26 cellular contexts compared by ENCODE assay signal in the genomic region with DNA sequence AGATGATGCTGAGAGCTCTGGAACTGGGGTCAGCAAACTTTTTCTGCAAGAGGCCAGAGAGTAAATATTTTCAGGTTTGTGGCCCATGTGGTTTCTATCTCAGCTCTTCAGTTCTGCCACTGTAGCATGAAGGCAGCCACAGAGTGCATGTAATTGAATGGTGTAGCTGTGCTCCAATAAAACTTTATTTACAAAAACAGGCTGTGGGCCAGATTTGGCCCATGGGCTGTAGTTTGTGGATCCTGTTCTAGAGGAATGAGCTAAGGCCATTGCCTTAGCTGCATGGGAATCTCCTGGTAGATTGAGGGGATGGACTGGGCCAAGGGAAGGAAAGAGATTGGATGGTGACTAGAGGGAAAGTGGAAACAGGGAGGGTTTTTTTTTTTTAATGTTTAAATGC. TPM values are rescaled to one million over a fixed set of nuclear protein-coding genes. Genes with fewer than 3 reads are reported as not detected.
"Had no signal": no experiment of that assay in that cellular context is flagged by ENCODE, and none has a peak within 500 bp of the region (broad histone marks: within the 10 kb centered on the region; RNA-seq: fewer than 3 reads in every experiment).

No MANE protein-coding gene starts in this region.

- H3K9me3 ChIP-seq: left ventricle myocardium inferior, ovary, testis, thyroid gland, transverse colon, upper lobe of left lung had no signal

- H3K36me3 ChIP-seq: heart right ventricle, left ventricle myocardium inferior, ovary, transverse colon, upper lobe of left lung had no signal

- ATAC-seq: heart right ventricle; naive thymus-derived CD8-positive, alpha-beta T cell; right cardiac atrium; sciatic nerve; stimulated activated effector memory CD8-positive, alpha-beta T cell treated with anti-CD3 and anti-CD28 coated beads, Interleukin-12 subunit alpha, Interleukin-12 subunit beta, amount 100 ng/mL, for 72 hours; stimulated activated naive CD8-positive, alpha-beta T cell treated with anti-CD3 and anti-CD28 coated beads, Interleukin-15, amount 100 ng/mL, for 72 hours had no signal

- H3K4me1 Mint-ChIP-seq: stimulated activated effector memory CD8-positive, alpha-beta T cell treated with anti-CD3 and anti-CD28 coated beads, Interleukin-12 subunit alpha, Interleukin-12 subunit beta, amount 100 ng/mL, for 72 hours; stimulated activated naive CD8-positive, alpha-beta T cell treated with anti-CD3 and anti-CD28 coated beads, Interleukin-15, amount 100 ng/mL, for 72 hours had no signal

- H2AFZ ChIP-seq: hepatocyte had no signal

- H3K27ac ChIP-seq: heart right ventricle, hepatocyte, left ventricle myocardium inferior, ovary, skin epidermis, testis, thyroid gland, transverse colon, upper lobe of left lung had no signal

- H3K36me3 Mint-ChIP-seq: naive thymus-derived CD8-positive, alpha-beta T cell; stimulated activated effector memory CD8-positive, alpha-beta T cell treated with anti-CD3 and anti-CD28 coated beads, Interleukin-12 subunit alpha, Interleukin-12 subunit beta, amount 100 ng/mL, for 72 hours had no signal

- H3K4me2 ChIP-seq: hepatocyte had no signal

- H3K27ac Mint-ChIP-seq: naive thymus-derived CD8-positive, alpha-beta T cell; nephron; progenitor cell of endocrine pancreas; stimulated activated effector memory CD8-positive, alpha-beta T cell treated with anti-CD3 and anti-CD28 coated beads, Interleukin-12 subunit alpha, Interleukin-12 subunit beta, amount 100 ng/mL, for 72 hours had no signal

- H3K4me1 ChIP-seq: testis, thyroid gland, transverse colon had no signal

- DNase-seq: heart right ventricle; islet precursor cell; left ventricle myocardium inferior; naive thymus-derived CD8-positive, alpha-beta T cell; ovary; retina; right cardiac atrium; stimulated activated CD4-positive, alpha-beta T cell treated with anti-CD3 and anti-CD28 coated beads, Interleukin-12 subunit alpha, Interleukin-12 subunit beta, amount 100 ng/mL, for 4 hours; stimulated activated CD4-positive, alpha-beta T cell treated with anti-CD3 and anti-CD28 coated beads, Interleukin-15, amount 100 ng/mL, for 24 hours; stimulated activated CD4-positive, alpha-beta T cell treated with anti-CD3 and anti-CD28 coated beads, Interleukin-2, amount 100 ng/mL, for 24 hours; stimulated activated CD4-positive, alpha-beta T cell treated with anti-CD3 and anti-CD28 coated beads, Interleukin-4, amount 100 ng/mL, for 24 hours; stimulated activated naive CD4-positive, alpha-beta T cell treated with Interleukin-2 at 50 U/mL for 16 hours; stimulated activated naive CD8-positive, alpha-beta T cell treated with anti-CD3 and anti-CD28 coated beads, Interleukin-15, amount 100 ng/mL, for 72 hours; substantia nigra; testis; thyroid gland; transverse colon; upper lobe of left lung had no signal

- H3K4me3 ChIP-seq: heart right ventricle, hepatocyte, left ventricle myocardium inferior, lung, ovary, skin epidermis, testis, thyroid gland, transverse colon, upper lobe of left lung had no signal

- FAIRE-seq: urothelium cell line had no signal

- H3K27me3 Mint-ChIP-seq: progenitor cell of endocrine pancreas; stimulated activated naive CD8-positive, alpha-beta T cell treated with anti-CD3 and anti-CD28 coated beads, Interleukin-15, amount 100 ng/mL, for 72 hours had no signal

- H3K27me3 ChIP-seq: heart right ventricle, hepatocyte, ovary, testis, thyroid gland, transverse colon, upper lobe of left lung had no signal

- H3K9me3 Mint-ChIP-seq: naive thymus-derived CD8-positive, alpha-beta T cell; stimulated activated effector memory CD8-positive, alpha-beta T cell treated with anti-CD3 and anti-CD28 coated beads, Interleukin-12 subunit alpha, Interleukin-12 subunit beta, amount 100 ng/mL, for 72 hours; stimulated activated naive CD8-positive, alpha-beta T cell treated with anti-CD3 and anti-CD28 coated beads, Interleukin-15, amount 100 ng/mL, for 72 hours had no signal

- H3K4me3 Mint-ChIP-seq: naive thymus-derived CD8-positive, alpha-beta T cell; nephron; stimulated activated effector memory CD8-positive, alpha-beta T cell treated with anti-CD3 and anti-CD28 coated beads, Interleukin-12 subunit alpha, Interleukin-12 subunit beta, amount 100 ng/mL, for 72 hours; stimulated activated naive CD8-positive, alpha-beta T cell treated with anti-CD3 and anti-CD28 coated beads, Interleukin-15, amount 100 ng/mL, for 72 hours had no signal

- H3K79me2 ChIP-seq: hepatocyte had no signal

RNA-seq across cellular contexts. Expression of gene CLCN4, which starts 36.8 kb away (rescaled TPM):
- polyA plus RNA-seq: naive thymus-derived CD8-positive, alpha-beta T cell had no signal
